Comparison of ENCODE assay signal across 27 cellular contexts in the genomic region with DNA sequence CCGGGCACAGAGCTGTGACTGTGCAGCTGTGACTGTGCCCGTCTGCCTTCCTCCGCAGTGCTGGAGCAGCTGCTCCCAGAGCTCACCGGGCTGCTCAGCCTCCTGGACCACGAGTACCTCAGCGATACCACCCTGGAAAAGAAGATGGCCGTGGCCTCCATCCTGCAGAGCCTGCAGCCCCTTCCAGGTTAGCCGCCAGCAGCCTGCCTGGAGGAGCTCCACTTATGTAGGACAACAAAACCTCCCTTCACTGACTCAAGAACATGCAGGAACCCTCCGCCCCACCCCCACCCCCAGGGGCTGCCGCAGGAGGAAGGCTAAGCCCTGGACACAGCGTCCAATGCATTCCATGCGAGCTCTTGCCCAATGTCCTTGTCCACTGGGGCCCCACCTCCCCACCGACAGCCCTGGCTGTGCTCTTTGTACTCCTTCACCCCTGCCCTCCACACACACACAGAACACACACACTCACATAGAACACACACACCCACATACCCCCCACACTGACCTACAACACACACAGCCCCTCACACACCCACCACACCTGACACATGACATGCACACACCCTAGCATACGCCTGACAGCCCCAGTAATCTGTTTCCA. TPM values are rescaled to one million over a fixed set of nuclear protein-coding genes. Genes with fewer than 3 reads are reported as not detected.
DNase-seq lines count a peak whose midpoint lies in the region; ATAC-seq and TF ChIP-seq lines count a peak whose summit lies in the region.
"Had no signal": no experiment of that assay in that cellular context is flagged by ENCODE, and none has a peak within 500 bp of the region (broad histone marks: within the 10 kb centered on the region; RNA-seq: fewer than 3 reads in every experiment).

No MANE protein-coding gene starts in this region.

- no peaks in the 10 kb centered on the region for H4K20me1 ChIP-seq in Karpas-422 (ENCODE audit: insufficient read depth, low read depth, low read length)

- H3K36me3 ChIP-seq in left ventricle myocardium inferior (peaks cover 35% of the 10 kb centered on the region), testis (ENCODE audit: low read depth, missing control alignments) (no peaks in the 10 kb centered on the region), Karpas-422 (ENCODE audit: insufficient read depth, low read length) (no peaks in the 10 kb centered on the region)
- no peaks in the 10 kb centered on the region for H3K36me3 ChIP-seq in naive thymus-derived CD4-positive, alpha-beta T cell (ENCODE audit: control insufficient read depth in 2 of 3, insufficient read depth in 3 of 3, low read length in 3 of 3)

- intact Hi-C loops in left ventricle myocardium inferior (cut with micrococcal nuclease), result no loop called here
- intact Hi-C loops in naive thymus-derived CD4-positive, alpha-beta T cell (cut with micrococcal nuclease), result loop anchor here in 1 of 2 donors (2.0 kb wide), 1 partner anchor 45 kb away; a partner anchor contains a TSS
- intact Hi-C loops in testis (cut with DNase I; ENCODE audit: low total_unique reads), result no loop called here

- ATAC-seq in HG03354 (IDR thresholded peaks at IDR 0.05; ENCODE audit: poor library complexity, severe bottlenecking, unreplicated experiment), result peak; percentile 24
- peak; percentile 14 for ATAC-seq in naive thymus-derived CD4-positive, alpha-beta T cell
- no peak for ATAC-seq in HG03045 (IDR thresholded peaks at IDR 0.05; ENCODE audit: unreplicated experiment)
- ATAC-seq: activated CD8-positive, alpha-beta memory T cell treated with anti-CD3 and anti-CD28 coated beads, Interleukin-2, amount 10 ng/mL, durations not matched to agents 7 days and 5 days; GM23338; Panc1 had no signal

- no peaks in the 10 kb centered on the region for H3K9me2 ChIP-seq in Karpas-422 (replicated peaks; ENCODE audit: insufficient read depth, low read length)

- H3K4me3 ChIP-seq in left ventricle myocardium inferior (peak overlapping the region; percentile 31), testis (no peak overlapping the region), Karpas-422 (ENCODE audit: low read length) (no peak overlapping the region)
- no peak overlapping the region for H3K4me3 ChIP-seq in naive thymus-derived CD4-positive, alpha-beta T cell (ENCODE audit: low read length)
- H3K4me3 ChIP-seq: body of pancreas, coronary artery, GM23338, hepatocyte had no signal

- no peak overlapping the region for H3K4me2 ChIP-seq in Karpas-422 (ENCODE audit: low read depth, low read length, poor library complexity, severe bottlenecking)
- H3K4me2 ChIP-seq: GM23338, hepatocyte had no signal

- H3K27ac ChIP-seq in left ventricle myocardium inferior (replicated peaks), result peak overlapping the region; percentile 92
- H3K27ac ChIP-seq in naive thymus-derived CD4-positive, alpha-beta T cell (ENCODE audit: low read depth, low read length), result no peak overlapping the region
- no peak overlapping the region for H3K27ac ChIP-seq in testis
- no peak overlapping the region for H3K27ac ChIP-seq in Karpas-422 (ENCODE audit: low read length)
- H3K27ac ChIP-seq: hepatocyte had no signal

- no peaks in the 10 kb centered on the region for H3K79me2 ChIP-seq in Karpas-422 (ENCODE audit: low read length)
- H3K79me2 ChIP-seq: hepatocyte had no signal

- TF ChIP-seq POLR2A in testis (IDR thresholded peaks at IDR 0.05), result no peak

- H2AFZ ChIP-seq in Karpas-422 (ENCODE audit: low read length), result no peak overlapping the region
- H2AFZ ChIP-seq: GM23338, hepatocyte had no signal

- H3K9me3 Mint-ChIP-seq in naive thymus-derived CD4-positive, alpha-beta T cell, result no peaks in the 10 kb centered on the region
- H3K9me3 Mint-ChIP-seq: activated CD4-positive, alpha-beta T cell treated with anti-CD3 and anti-CD28 coated beads, Interleukin-2, amount 10 ng/mL, durations not matched to agents 24 days and 14 days; CD4-positive, alpha-beta memory T cell; GM23338; mesothelial cell of epicardium; nephron had no signal

- H3K9me3 ChIP-seq in left ventricle myocardium inferior (replicated peaks) (no peaks in the 10 kb centered on the region), testis (no peaks in the 10 kb centered on the region), Karpas-422 (ENCODE audit: low read length) (no peaks in the 10 kb centered on the region)
- H3K9me3 ChIP-seq in naive thymus-derived CD4-positive, alpha-beta T cell (ENCODE audit: control insufficient read depth in 2 of 3, low read length in 3 of 3), result no peaks in the 10 kb centered on the region
- H3K9me3 ChIP-seq: body of pancreas had no signal

- CTCF ChIA-PET in naive thymus-derived CD4-positive, alpha-beta T cell (lab: Charles Lee), result interaction anchor here (0.9 to 2.0 kb wide), 5 partner anchors 9 to 185 kb away, joined by 4 to 10 read pairs (median 5); no protein-coding TSS in a partner anchor

- H3K4me1 Mint-ChIP-seq in naive thymus-derived CD4-positive, alpha-beta T cell, result peaks cover 4 to 60% (median 53%) of the 10 kb centered on the region in 7 donors
- H3K4me1 Mint-ChIP-seq: activated CD8-positive, alpha-beta memory T cell treated with anti-CD3 and anti-CD28 coated beads, Interleukin-2, amount 10 ng/mL, durations not matched to agents 7 days and 5 days had no signal

- H3K9ac ChIP-seq in Karpas-422 (ENCODE audit: low read length), result no peak overlapping the region

- H3K4me3 Mint-ChIP-seq in naive thymus-derived CD4-positive, alpha-beta T cell, result peak overlapping the region in 7 of 10 donors; percentile 38 to 82 (median 68)
- H3K4me3 Mint-ChIP-seq: activated CD4-positive, alpha-beta T cell treated with anti-CD3 and anti-CD28 coated beads, Interleukin-2, amount 10 ng/mL, durations not matched to agents 24 days and 14 days; activated CD8-positive, alpha-beta memory T cell treated with anti-CD3 and anti-CD28 coated beads, Interleukin-2, amount 10 ng/mL, durations not matched to agents 7 days and 5 days; activated naive CD8-positive, alpha-beta T cell; CD4-positive, alpha-beta memory T cell; GM23338; mesothelial cell of epicardium; nephron had no signal

- H3K27ac Mint-ChIP-seq in naive thymus-derived CD4-positive, alpha-beta T cell, result peak overlapping the region in 8 of 9 donors; percentile 29 to 95 (median 84)
- H3K27ac Mint-ChIP-seq: activated CD4-positive, alpha-beta T cell treated with anti-CD3 and anti-CD28 coated beads, Interleukin-2, amount 10 ng/mL, durations not matched to agents 24 days and 14 days; activated CD8-positive, alpha-beta memory T cell treated with anti-CD3 and anti-CD28 coated beads, Interleukin-2, amount 10 ng/mL, durations not matched to agents 7 days and 5 days; activated naive CD8-positive, alpha-beta T cell; CD4-positive, alpha-beta memory T cell; GM23338; mesothelial cell of epicardium; nephron had no signal

- POLR2A ChIA-PET in naive thymus-derived CD4-positive, alpha-beta T cell (lab: Charles Lee), result interaction anchor here (1.9 to 2.6 kb wide), 2 partner anchors 59 to 68 kb away, joined by 6 to 7 read pairs; a partner anchor contains a TSS

- 59 to 61% methylated on average over 6 to 12 of the region's 14 CpGs for WGBS in testis, 2 donors

- no peak for TF ChIP-seq CTCF in left ventricle myocardium inferior (IDR thresholded peaks at IDR 0.05; ENCODE audit: borderline replicate concordance)
- no peak for TF ChIP-seq CTCF in testis (IDR thresholded peaks at IDR 0.05)
- TF ChIP-seq CTCF in GM10266 (IDR thresholded peaks at IDR 0.05; ENCODE audit: control insufficient read depth, insufficient read depth, low read depth, missing control alignments), result no peak

- H3K27me3 Mint-ChIP-seq in naive thymus-derived CD4-positive, alpha-beta T cell, result peaks cover 0 to 12% (median 0%) of the 10 kb centered on the region in 5 donors
- H3K27me3 Mint-ChIP-seq: activated naive CD8-positive, alpha-beta T cell had no signal

- H3K27me3 ChIP-seq in left ventricle myocardium inferior (ENCODE audit: low read depth) (no peaks in the 10 kb centered on the region), testis (no peaks in the 10 kb centered on the region), Karpas-422 (ENCODE audit: low read length) (no peaks in the 10 kb centered on the region)
- H3K27me3 ChIP-seq in naive thymus-derived CD4-positive, alpha-beta T cell (ENCODE audit: control insufficient read depth in 2 of 2, insufficient read depth in 2 of 2, low read length in 2 of 2), result no peaks in the 10 kb centered on the region
- H3K27me3 ChIP-seq: body of pancreas, hepatocyte had no signal

- peaks cover 98% of the 10 kb centered on the region for H3K4me1 ChIP-seq in left ventricle myocardium inferior
- H3K4me1 ChIP-seq in naive thymus-derived CD4-positive, alpha-beta T cell (ENCODE audit: control insufficient read depth in 2 of 2, insufficient read depth in 2 of 2, low read length in 2 of 2), result peaks cover 0 to 53% of the 10 kb centered on the region in 2 donors
- peaks cover 6% of the 10 kb centered on the region for H3K4me1 ChIP-seq in testis
- H3K4me1 ChIP-seq in Karpas-422 (ENCODE audit: low read length), result peaks cover 46% of the 10 kb centered on the region
- H3K4me1 ChIP-seq: body of pancreas had no signal

- DNase-seq in left ventricle myocardium inferior (peak; percentile 34), testis (peak; percentile 57), globus pallidus (ENCODE audit: low spot score) (no peak), Karpas-422 (no peak), GM10266 (ENCODE audit: extremely low spot score) (no peak)
- no peak for DNase-seq in naive thymus-derived CD4-positive, alpha-beta T cell
- DNase-seq: activated CD4-positive, alpha-beta T cell treated with anti-CD3 and anti-CD28 coated beads, Interleukin-2, amount 10 ng/mL, durations not matched to agents 24 days and 14 days; activated CD8-positive, alpha-beta memory T cell treated with anti-CD3 and anti-CD28 coated beads, Interleukin-2, amount 10 ng/mL, durations not matched to agents 7 days and 5 days; body of pancreas; CD4-positive, alpha-beta memory T cell; DMS53; islet precursor cell; NCI-H1092 treated with DMSO at 0.1 percent for 48 hours; NCI-H2029; NCI-H510A; NK-92 treated with Interleukin-12 subunit alpha and Interleukin-12 subunit beta, amount 100 ng/mL, for 24 hours; substantia nigra; T-helper 2 cell had no signal

- H3K36me3 Mint-ChIP-seq in naive thymus-derived CD4-positive, alpha-beta T cell, result no peaks in the 10 kb centered on the region
- H3K36me3 Mint-ChIP-seq: activated CD8-positive, alpha-beta memory T cell treated with anti-CD3 and anti-CD28 coated beads, Interleukin-2, amount 10 ng/mL, durations not matched to agents 7 days and 5 days; activated naive CD8-positive, alpha-beta T cell; CD4-positive, alpha-beta memory T cell; mesothelial cell of epicardium had no signal

RNA-seq across cellular contexts. Expression of a gene that starts 27.9 kb away (rescaled TPM):
- total RNA-seq in left ventricle myocardium inferior, result 40.6 TPM
- total RNA-seq in naive thymus-derived CD4-positive, alpha-beta T cell, result under 1 TPM in 3 of 5 experiments, not detected in 2; 0.08 to 0.76 (median 0.49) TPM
- 1 to 10 TPM in 1 of 2 donors, under 1 TPM in 1; 0.18 to 1.1 TPM for polyA plus RNA-seq in naive thymus-derived CD4-positive, alpha-beta T cell
- total RNA-seq in testis, result 10 to 100 TPM; 10.4 to 12.6 TPM
- polyA plus RNA-seq in testis (ENCODE audit: insufficient read depth, low read depth, low replicate concordance), result 11.9 TPM
- 1.6 TPM in 1 of 2 replicates, not detected in the other for total RNA-seq in Karpas-422 (2014; rRNA removed; shearing (Covaris generic); ENCODE audit: low replicate concordance)
- total RNA-seq: activated CD4-positive, alpha-beta T cell treated with anti-CD3 and anti-CD28 coated beads, Interleukin-2, amount 10 ng/mL, durations not matched to agents 24 days and 14 days; activated CD8-positive, alpha-beta memory T cell treated with anti-CD3 and anti-CD28 coated beads, Interleukin-2, amount 10 ng/mL, durations not matched to agents 7 days and 5 days; CD4-positive, alpha-beta memory T cell had no signal
- polyA plus RNA-seq: CD4-positive, alpha-beta memory T cell had no signal

RNA-seq across cellular contexts. Expression of a gene that starts 45.7 kb away (rescaled TPM):
- 7.6 TPM for total RNA-seq in left ventricle myocardium inferior
- total RNA-seq in naive thymus-derived CD4-positive, alpha-beta T cell, result 10 to 100 TPM; 12.0 to 40.1 (median 32.2) TPM
- 1 to 10 TPM; 5.9 to 7.5 TPM for polyA plus RNA-seq in naive thymus-derived CD4-positive, alpha-beta T cell
- total RNA-seq in testis, result 10 to 100 TPM; 13.3 to 14.3 TPM
- polyA plus RNA-seq in testis (ENCODE audit: insufficient read depth, low read depth, low replicate concordance), result 11.6 TPM
- 16.3 and 22.0 TPM in 2 replicates for total RNA-seq in Karpas-422 (2014; rRNA removed; shearing (Covaris generic); ENCODE audit: low replicate concordance)

RNA-seq across cellular contexts. Expression of a gene that starts 58.3 kb away (rescaled TPM):
- total RNA-seq in left ventricle myocardium inferior (3.2 TPM), testis (10 to 100 TPM; 29.9 to 30.5 TPM)
- total RNA-seq in naive thymus-derived CD4-positive, alpha-beta T cell, result 10 to 100 TPM; 29.7 to 53.7 (median 36.3) TPM
- polyA plus RNA-seq in naive thymus-derived CD4-positive, alpha-beta T cell, result 10 to 100 TPM; 12.7 to 21.1 TPM
- 24.6 TPM for polyA plus RNA-seq in testis (ENCODE audit: insufficient read depth, low read depth, low replicate concordance)
- total RNA-seq in Karpas-422 (2014; rRNA removed; shearing (Covaris generic); ENCODE audit: low replicate concordance), result 18.4 and 51.6 TPM in 2 replicates

Comparison
In these comparisons a context has a peak if more than half of its experiments do, and no peak if none do; other contexts are left out.
1. DNase-seq: peak in left ventricle myocardium inferior (single experiment) and testis (single experiment); none in naive thymus-derived CD4-positive, alpha-beta T cell (0 of 9), globus pallidus (single experiment), Karpas-422 (single experiment) and GM10266 (single experiment).